Comparison of ENCODE assay signal across 1 cellular context in genomic region chr9:23811633-23812032, GRCh38.
TF ChIP-seq lines count a peak whose summit lies in the region.

No MANE protein-coding gene starts in this region.

TF ChIP-seq in GM12878, 131 proteins besides CTCF, POLR2A, EP300 and RAD21 (continued from another document):
- no peak for TF ChIP-seq MLLT1 (IDR thresholded peaks at IDR 0.05)
- no peak for TF ChIP-seq NR2C1 (IDR thresholded peaks at IDR 0.05)
